1 cellular context compared by ENCODE assay signal in the genomic region with DNA sequence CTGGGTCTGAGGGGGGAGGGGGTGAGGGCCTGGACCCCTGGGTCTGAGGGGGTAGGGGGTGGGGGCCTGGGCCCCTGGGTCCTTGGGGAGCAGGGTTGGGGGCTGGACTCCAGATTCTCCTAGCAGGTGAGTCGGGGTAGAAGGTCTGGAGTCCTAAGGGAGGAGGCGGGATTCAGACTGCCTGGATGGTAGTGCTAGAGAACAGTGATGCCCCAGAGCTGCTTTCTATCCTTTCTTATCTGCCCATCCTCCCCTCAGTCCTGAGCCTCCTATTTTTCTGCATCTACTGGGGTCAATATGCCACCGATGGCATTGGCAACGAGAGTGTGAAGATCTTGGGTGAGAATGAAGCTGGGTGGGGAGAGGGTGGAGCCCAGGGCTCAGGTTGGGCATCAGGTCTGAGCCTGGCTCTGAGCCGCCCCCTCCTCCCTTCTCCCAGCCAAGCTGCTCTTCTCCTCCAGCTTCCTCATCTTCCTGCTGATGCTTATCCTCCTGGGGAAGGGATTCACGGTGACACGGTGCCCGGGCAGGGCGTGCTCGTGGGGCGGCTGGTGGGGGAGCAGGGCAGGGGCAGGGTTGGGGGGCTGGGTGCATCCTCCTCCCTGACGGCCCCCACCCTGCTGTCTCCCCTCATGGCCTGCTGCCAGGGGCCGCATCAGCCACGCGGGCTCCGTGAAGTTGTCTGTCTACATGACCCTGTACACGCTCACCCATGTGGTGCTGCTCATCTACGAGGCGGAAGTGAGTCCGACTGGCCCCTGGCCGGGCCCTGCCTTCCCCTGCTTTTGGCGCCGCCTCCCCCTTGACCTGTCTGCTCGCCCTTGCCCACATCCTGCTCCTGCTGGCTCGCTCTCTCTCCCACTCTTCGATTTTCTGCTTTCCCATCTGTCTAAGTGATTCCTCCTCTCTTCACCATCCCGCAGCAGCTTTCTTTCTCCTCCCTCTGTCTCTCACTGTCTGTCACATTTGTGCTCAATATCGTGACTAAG.
TF ChIP-seq lines count a peak whose summit lies in the region.

No MANE protein-coding gene starts in this region.

TF ChIP-seq in GM12878, 131 proteins besides CTCF, POLR2A, EP300 and RAD21 (continued from another document):
- TF ChIP-seq, protein P1, sequence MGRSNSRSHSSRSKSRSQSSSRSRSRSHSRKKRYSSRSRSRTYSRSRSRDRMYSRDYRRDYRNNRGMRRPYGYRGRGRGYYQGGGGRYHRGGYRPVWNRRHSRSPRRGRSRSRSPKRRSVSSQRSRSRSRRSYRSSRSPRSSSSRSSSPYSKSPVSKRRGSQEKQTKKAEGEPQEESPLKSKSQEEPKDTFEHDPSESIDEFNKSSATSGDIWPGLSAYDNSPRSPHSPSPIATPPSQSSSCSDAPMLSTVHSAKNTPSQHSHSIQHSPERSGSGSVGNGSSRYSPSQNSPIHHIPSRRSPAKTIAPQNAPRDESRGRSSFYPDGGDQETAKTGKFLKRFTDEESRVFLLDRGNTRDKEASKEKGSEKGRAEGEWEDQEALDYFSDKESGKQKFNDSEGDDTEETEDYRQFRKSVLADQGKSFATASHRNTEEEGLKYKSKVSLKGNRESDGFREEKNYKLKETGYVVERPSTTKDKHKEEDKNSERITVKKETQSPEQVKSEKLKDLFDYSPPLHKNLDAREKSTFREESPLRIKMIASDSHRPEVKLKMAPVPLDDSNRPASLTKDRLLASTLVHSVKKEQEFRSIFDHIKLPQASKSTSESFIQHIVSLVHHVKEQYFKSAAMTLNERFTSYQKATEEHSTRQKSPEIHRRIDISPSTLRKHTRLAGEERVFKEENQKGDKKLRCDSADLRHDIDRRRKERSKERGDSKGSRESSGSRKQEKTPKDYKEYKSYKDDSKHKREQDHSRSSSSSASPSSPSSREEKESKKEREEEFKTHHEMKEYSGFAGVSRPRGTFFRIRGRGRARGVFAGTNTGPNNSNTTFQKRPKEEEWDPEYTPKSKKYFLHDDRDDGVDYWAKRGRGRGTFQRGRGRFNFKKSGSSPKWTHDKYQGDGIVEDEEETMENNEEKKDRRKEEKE (IDR thresholded peaks at IDR 0.05): no peak
- TF ChIP-seq HDAC6 (IDR thresholded peaks at IDR 0.05; ENCODE audit: unreplicated experiment) (no peak), TAF1 (IDR thresholded peaks at IDR 0.05; ENCODE audit: borderline replicate concordance, low read depth, low read length) (0 out of 2 replicates have a peak, but pooled peaks have one; percentile 40), NBN (IDR thresholded peaks at IDR 0.05) (peak; percentile 69), IKZF1 (conservative IDR thresholded peaks at IDR 0.05) (peak; percentile 55)
- TF ChIP-seq, protein P2, sequence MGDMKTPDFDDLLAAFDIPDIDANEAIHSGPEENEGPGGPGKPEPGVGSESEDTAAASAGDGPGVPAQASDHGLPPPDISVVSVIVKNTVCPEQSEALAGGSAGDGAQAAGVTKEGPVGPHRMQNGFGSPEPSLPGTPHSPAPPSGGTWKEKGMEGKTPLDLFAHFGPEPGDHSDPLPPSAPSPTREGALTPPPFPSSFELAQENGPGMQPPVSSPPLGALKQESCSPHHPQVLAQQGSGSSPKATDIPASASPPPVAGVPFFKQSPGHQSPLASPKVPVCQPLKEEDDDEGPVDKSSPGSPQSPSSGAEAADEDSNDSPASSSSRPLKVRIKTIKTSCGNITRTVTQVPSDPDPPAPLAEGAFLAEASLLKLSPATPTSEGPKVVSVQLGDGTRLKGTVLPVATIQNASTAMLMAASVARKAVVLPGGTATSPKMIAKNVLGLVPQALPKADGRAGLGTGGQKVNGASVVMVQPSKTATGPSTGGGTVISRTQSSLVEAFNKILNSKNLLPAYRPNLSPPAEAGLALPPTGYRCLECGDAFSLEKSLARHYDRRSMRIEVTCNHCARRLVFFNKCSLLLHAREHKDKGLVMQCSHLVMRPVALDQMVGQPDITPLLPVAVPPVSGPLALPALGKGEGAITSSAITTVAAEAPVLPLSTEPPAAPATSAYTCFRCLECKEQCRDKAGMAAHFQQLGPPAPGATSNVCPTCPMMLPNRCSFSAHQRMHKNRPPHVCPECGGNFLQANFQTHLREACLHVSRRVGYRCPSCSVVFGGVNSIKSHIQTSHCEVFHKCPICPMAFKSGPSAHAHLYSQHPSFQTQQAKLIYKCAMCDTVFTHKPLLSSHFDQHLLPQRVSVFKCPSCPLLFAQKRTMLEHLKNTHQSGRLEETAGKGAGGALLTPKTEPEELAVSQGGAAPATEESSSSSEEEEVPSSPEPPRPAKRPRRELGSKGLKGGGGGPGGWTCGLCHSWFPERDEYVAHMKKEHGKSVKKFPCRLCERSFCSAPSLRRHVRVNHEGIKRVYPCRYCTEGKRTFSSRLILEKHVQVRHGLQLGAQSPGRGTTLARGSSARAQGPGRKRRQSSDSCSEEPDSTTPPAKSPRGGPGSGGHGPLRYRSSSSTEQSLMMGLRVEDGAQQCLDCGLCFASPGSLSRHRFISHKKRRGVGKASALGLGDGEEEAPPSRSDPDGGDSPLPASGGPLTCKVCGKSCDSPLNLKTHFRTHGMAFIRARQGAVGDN (IDR thresholded peaks at IDR 0.05): peak; percentile 85
TF ChIP-seq in GM12878: peak in this region for 13.
